18 cellular contexts compared by ENCODE assay signal in the genomic region with DNA sequence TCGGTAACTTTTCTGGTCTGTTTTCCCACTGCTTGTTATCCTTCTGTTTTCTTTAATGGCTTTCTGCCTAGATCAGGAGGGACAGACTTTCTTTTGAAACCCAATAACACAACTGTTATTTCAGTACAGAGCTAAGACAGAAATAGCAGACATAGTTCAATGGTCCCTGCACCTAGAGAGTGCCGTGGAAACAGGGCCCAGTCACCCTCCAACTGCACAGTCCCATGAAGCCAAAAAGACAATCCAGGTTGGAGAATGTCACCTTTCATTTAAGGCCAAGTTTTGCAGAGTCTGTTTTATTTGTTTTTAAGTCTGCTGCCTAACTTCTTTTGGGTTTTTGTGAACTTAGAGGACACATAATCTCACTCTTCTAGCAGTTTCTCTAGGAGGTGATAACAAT. TPM values are rescaled to one million over a fixed set of nuclear protein-coding genes. Genes with fewer than 3 reads are reported as not detected.
DNase-seq lines count a peak whose midpoint lies in the region; ATAC-seq and TF ChIP-seq lines count a peak whose summit lies in the region.
"Had no signal": no experiment of that assay in that cellular context is flagged by ENCODE, and none has a peak within 500 bp of the region (broad histone marks: within the 10 kb centered on the region; RNA-seq: fewer than 3 reads in every experiment).

No MANE protein-coding gene starts in this region.

- no peaks in the 10 kb centered on the region for H3K9me3 ChIP-seq in naive thymus-derived CD4-positive, alpha-beta T cell (ENCODE audit: control insufficient read depth in 2 of 3, low read length in 3 of 3)
- H3K9me3 ChIP-seq in H9 (ENCODE audit: control insufficient read depth, low read depth, low read length) = no peaks in the 10 kb centered on the region
- no peaks in the 10 kb centered on the region for H3K9me3 ChIP-seq in effector memory CD4-positive, alpha-beta T cell (ENCODE audit: control insufficient read depth, low read length)
- H3K9me3 ChIP-seq: pancreas, uterus had no signal

- H2BK120ac ChIP-seq in H9 (ENCODE audit: low read depth, low read length, poor library complexity, severe bottlenecking) = no peak overlapping the region

- H2BK12ac ChIP-seq in H9 (ENCODE audit: insufficient read length, low read depth, low read length) = no peak overlapping the region

- no peak overlapping the region for H3K23ac ChIP-seq in H9 (ENCODE audit: insufficient read length, low read depth, low read length)

- H3K4me3 ChIP-seq in naive thymus-derived CD4-positive, alpha-beta T cell (ENCODE audit: low read length) = no peak overlapping the region
- H3K4me3 ChIP-seq in foreskin fibroblast (ENCODE audit: low read depth in 1 of 2, low read length in 2 of 2) = no peak overlapping the region
- no peak overlapping the region for H3K4me3 ChIP-seq in effector memory CD4-positive, alpha-beta T cell (ENCODE audit: insufficient read depth, low read depth, low read length, poor library complexity, severe bottlenecking)
- H3K4me3 ChIP-seq: pancreas, uterus had no signal

- H3K14ac ChIP-seq in H9 (ENCODE audit: insufficient read depth, low read length) = no peak overlapping the region

- H4K8ac ChIP-seq in H9 (replicated peaks; ENCODE audit: insufficient read length, low read depth, low read length) = no peak overlapping the region

- POLR2A ChIA-PET in naive thymus-derived CD4-positive, alpha-beta T cell (lab: Charles Lee) = no interaction called here

- peaks cover 2% of the 10 kb centered on the region for H4K20me1 ChIP-seq in H9 (ENCODE audit: control insufficient read depth, insufficient read depth, insufficient read length)

- no peak overlapping the region for H4K5ac ChIP-seq in H9 (ENCODE audit: insufficient read length, low read depth, low read length)

- peaks cover 4% of the 10 kb centered on the region; the same call in 1 of the 2 replicates for H3K79me2 ChIP-seq in H9 (ENCODE audit: insufficient read depth, low read length)

- H3K4me3 Mint-ChIP-seq in stimulated activated naive CD8-positive, alpha-beta T cell treated with anti-CD3 and anti-CD28 coated beads, Interleukin-15, Interleukin-2, amounts not matched to agents 100 ng/mL and 50 ng/mL, for 24 hours = peak overlapping the region; percentile 87
- peak overlapping the region; percentile 87 for H3K4me3 Mint-ChIP-seq in activated naive CD8-positive, alpha-beta T cell treated with anti-CD3 and anti-CD28 coated beads, Interleukin-2, amount 50 U/mL, for 24 hours
- H3K4me3 Mint-ChIP-seq in naive thymus-derived CD4-positive, alpha-beta T cell = peak overlapping the region in 3 of 10 donors; percentile 9 to 97 (median 25)
- 0 out of 5 replicates have a peak overlapping the region, but pooled peaks of 1 of the 2 experiments have one; percentile 92 for H3K4me3 Mint-ChIP-seq in H9

- H2BK15ac ChIP-seq in H9 (ENCODE audit: low read depth, low read length) = no peak overlapping the region

- H3K4me1 ChIP-seq in naive thymus-derived CD4-positive, alpha-beta T cell (ENCODE audit: control insufficient read depth in 2 of 2, insufficient read depth in 2 of 2, low read length in 2 of 2) = peaks cover 0 to 5% of the 10 kb centered on the region in 2 donors
- H3K4me1 ChIP-seq in H9 (ENCODE audit: insufficient read depth, low read length) = no peaks in the 10 kb centered on the region
- peaks cover 4% of the 10 kb centered on the region for H3K4me1 ChIP-seq in effector memory CD4-positive, alpha-beta T cell (ENCODE audit: control insufficient read depth, insufficient read depth, low read length, poor library complexity, severe bottlenecking)

- no peak overlapping the region for H2BK20ac ChIP-seq in H9 (ENCODE audit: low read depth, low read length, poor library complexity, severe bottlenecking)

- H2AK5ac ChIP-seq in H9 (ENCODE audit: insufficient read length, low read length) = no peak overlapping the region

- H3K27ac ChIP-seq in naive thymus-derived CD4-positive, alpha-beta T cell (ENCODE audit: low read depth, low read length) = no peak overlapping the region
- no peak overlapping the region for H3K27ac ChIP-seq in H9 (ENCODE audit: insufficient read length, low read depth, low read length)
- H3K27ac ChIP-seq in effector memory CD4-positive, alpha-beta T cell (ENCODE audit: insufficient read depth, low read length, poor library complexity, severe bottlenecking) = no peak overlapping the region
- H3K27ac ChIP-seq: uterus had no signal

- H4K91ac ChIP-seq in H9 (ENCODE audit: insufficient read length, low read depth, low read length) = no peak overlapping the region

- H3K56ac ChIP-seq in H9 (ENCODE audit: insufficient read length, low read depth, low read length) = no peak overlapping the region

- H3K27me3 Mint-ChIP-seq in stimulated activated naive CD8-positive, alpha-beta T cell treated with anti-CD3 and anti-CD28 coated beads, Interleukin-15, Interleukin-2, amounts not matched to agents 100 ng/mL and 50 ng/mL, for 24 hours = no peaks in the 10 kb centered on the region
- H3K27me3 Mint-ChIP-seq in activated naive CD8-positive, alpha-beta T cell treated with anti-CD3 and anti-CD28 coated beads, Interleukin-2, amount 50 U/mL, for 24 hours = no peaks in the 10 kb centered on the region
- H3K27me3 Mint-ChIP-seq in naive thymus-derived CD4-positive, alpha-beta T cell = no peaks in the 10 kb centered on the region
- no peaks in the 10 kb centered on the region for H3K27me3 Mint-ChIP-seq in H9 (ENCODE audit: low read depth)
- H3K27me3 Mint-ChIP-seq: B cell had no signal

- no peak for DNase-seq in stimulated activated naive CD8-positive, alpha-beta T cell treated with anti-CD3 and anti-CD28 coated beads, Interleukin-15, Interleukin-2, amounts not matched to agents 100 U/mL and 50 U/mL, for 24 hours
- DNase-seq in activated naive CD8-positive, alpha-beta T cell treated with anti-CD3 and anti-CD28 coated beads, Interleukin-2, amount 50 U/mL, for 24 hours = no peak
- no peak for DNase-seq in naive thymus-derived CD4-positive, alpha-beta T cell
- DNase-seq in H9 (no peak), foreskin fibroblast (no peak)
- DNase-seq in effector memory CD4-positive, alpha-beta T cell = no peak
- DNase-seq: activated gamma-delta T cell, hypothalamus, pancreas, SW 1271, uterus had no signal

- peaks cover 2% of the 10 kb centered on the region for H3K23me2 ChIP-seq in H9 (ENCODE audit: insufficient read length, low read depth, low read length, poor library complexity, severe bottlenecking)

- peaks cover 54% of the 10 kb centered on the region for H3K36me3 Mint-ChIP-seq in stimulated activated naive CD8-positive, alpha-beta T cell treated with anti-CD3 and anti-CD28 coated beads, Interleukin-15, Interleukin-2, amounts not matched to agents 100 ng/mL and 50 ng/mL, for 24 hours (ENCODE audit: low read depth)
- peaks cover 47% of the 10 kb centered on the region for H3K36me3 Mint-ChIP-seq in activated naive CD8-positive, alpha-beta T cell treated with anti-CD3 and anti-CD28 coated beads, Interleukin-2, amount 50 U/mL, for 24 hours (ENCODE audit: low read depth)
- H3K36me3 Mint-ChIP-seq in naive thymus-derived CD4-positive, alpha-beta T cell = peaks cover 0 to 8% (median 4%) of the 10 kb centered on the region in 5 donors
- H3K36me3 Mint-ChIP-seq in H9 (ENCODE audit: insufficient read depth in 1 of 3, low read depth in 3 of 3) = peaks cover 37 to 56% (median 48%) of the 10 kb centered on the region in 3 experiments

- H3K27ac Mint-ChIP-seq in stimulated activated naive CD8-positive, alpha-beta T cell treated with anti-CD3 and anti-CD28 coated beads, Interleukin-15, Interleukin-2, amounts not matched to agents 100 ng/mL and 50 ng/mL, for 24 hours = peak overlapping the region; percentile 61
- H3K27ac Mint-ChIP-seq in activated naive CD8-positive, alpha-beta T cell treated with anti-CD3 and anti-CD28 coated beads, Interleukin-2, amount 50 U/mL, for 24 hours = peak overlapping the region; percentile 8
- H3K27ac Mint-ChIP-seq in naive thymus-derived CD4-positive, alpha-beta T cell = peak overlapping the region in 5 of 9 donors; percentile 5 to 88 (median 53)
- H3K27ac Mint-ChIP-seq in H9 = peak overlapping the region in 1 of 3 experiments; percentile 54; a peak in 2 of 7 replicates
- H3K27ac Mint-ChIP-seq: B cell had no signal

- no peak for ATAC-seq in stimulated activated naive CD8-positive, alpha-beta T cell treated with anti-CD3 and anti-CD28 coated beads, Interleukin-15, Interleukin-2, amounts not matched to agents 100 U/mL and 50 U/mL, for 24 hours
- ATAC-seq in activated naive CD8-positive, alpha-beta T cell treated with anti-CD3 and anti-CD28 coated beads, Interleukin-2, amount 50 U/mL, for 24 hours = no peak
- no peak for ATAC-seq in naive thymus-derived CD4-positive, alpha-beta T cell
- no peak for ATAC-seq in GM21526 (IDR thresholded peaks at IDR 0.05; ENCODE audit: low FRiP score, unreplicated experiment)
- ATAC-seq: activated CD4-positive, CD25-positive, alpha-beta regulatory T cell treated with anti-CD3 and anti-CD28 coated beads, Interleukin-2, amount 50 U/mL, for 24 hours; esophagus mucosa; pancreas had no signal

- H3K9me3 Mint-ChIP-seq in stimulated activated naive CD8-positive, alpha-beta T cell treated with anti-CD3 and anti-CD28 coated beads, Interleukin-15, Interleukin-2, amounts not matched to agents 100 ng/mL and 50 ng/mL, for 24 hours = no peaks in the 10 kb centered on the region
- H3K9me3 Mint-ChIP-seq in activated naive CD8-positive, alpha-beta T cell treated with anti-CD3 and anti-CD28 coated beads, Interleukin-2, amount 50 U/mL, for 24 hours = no peaks in the 10 kb centered on the region
- no peaks in the 10 kb centered on the region for H3K9me3 Mint-ChIP-seq in naive thymus-derived CD4-positive, alpha-beta T cell
- H3K9me3 Mint-ChIP-seq in H9 = no peaks in the 10 kb centered on the region

- no peak overlapping the region for H3K4me2 ChIP-seq in H9 (ENCODE audit: insufficient read depth, insufficient read length, low read length)

- intact Hi-C loops in naive thymus-derived CD4-positive, alpha-beta T cell (cut with micrococcal nuclease) = no loop called here

- no CpG with 5 or more reads among the region's 2 CpGs for WGBS in H9 (ENCODE audit: extremely low coverage, insufficient read length, low lambda C conversion rate)

- no peak overlapping the region for H3T11ph ChIP-seq in H9 (ENCODE audit: low read length)

- H3K18ac ChIP-seq in H9 (ENCODE audit: insufficient read length, low read depth, low read length) = no peak overlapping the region

- H2AFZ ChIP-seq in H9 (ENCODE audit: low read length) = no peak overlapping the region

- no peak overlapping the region for H3K4ac ChIP-seq in H9 (ENCODE audit: low read depth, low read length)

- H3K36me3 ChIP-seq in naive thymus-derived CD4-positive, alpha-beta T cell (ENCODE audit: control insufficient read depth in 2 of 3, insufficient read depth in 3 of 3, low read length in 3 of 3) = peaks cover 0 to 22% (median 18%) of the 10 kb centered on the region in 3 experiments
- H3K36me3 ChIP-seq in effector memory CD4-positive, alpha-beta T cell (ENCODE audit: control insufficient read depth, insufficient read depth, low read length) = no peaks in the 10 kb centered on the region
- H3K36me3 ChIP-seq: pancreas, uterus had no signal

- H2BK5ac ChIP-seq in H9 (ENCODE audit: insufficient read length, low read length) = no peak overlapping the region

- H3K9ac ChIP-seq in H9 (ENCODE audit: extremely low read depth, insufficient read length, low read length) = no peak overlapping the region

- H3K4me1 Mint-ChIP-seq in stimulated activated naive CD8-positive, alpha-beta T cell treated with anti-CD3 and anti-CD28 coated beads, Interleukin-15, Interleukin-2, amounts not matched to agents 100 ng/mL and 50 ng/mL, for 24 hours (ENCODE audit: low read depth) = peaks cover 44% of the 10 kb centered on the region
- H3K4me1 Mint-ChIP-seq in activated naive CD8-positive, alpha-beta T cell treated with anti-CD3 and anti-CD28 coated beads, Interleukin-2, amount 50 U/mL, for 24 hours = peaks cover 47% of the 10 kb centered on the region
- H3K4me1 Mint-ChIP-seq in naive thymus-derived CD4-positive, alpha-beta T cell = peaks cover 7 to 49% (median 39%) of the 10 kb centered on the region in 7 donors
- peaks cover 9 to 22% of the 10 kb centered on the region in 2 experiments for H3K4me1 Mint-ChIP-seq in H9

- peaks cover 11% of the 10 kb centered on the region for H3K79me1 ChIP-seq in H9 (ENCODE audit: insufficient read depth, low read depth, low read length, poor library complexity, severe bottlenecking)

- CTCF ChIA-PET in naive thymus-derived CD4-positive, alpha-beta T cell (lab: Charles Lee) = interaction anchor here (0.6 kb wide), 1 partner anchor 11 kb away, joined by 4 read pairs; no protein-coding TSS in a partner anchor

- no peaks in the 10 kb centered on the region for H3K27me3 ChIP-seq in naive thymus-derived CD4-positive, alpha-beta T cell (ENCODE audit: control insufficient read depth in 2 of 2, insufficient read depth in 2 of 2, low read length in 2 of 2)
- H3K27me3 ChIP-seq in H9 (ENCODE audit: insufficient read depth, low read length) = no peaks in the 10 kb centered on the region
- no peaks in the 10 kb centered on the region for H3K27me3 ChIP-seq in effector memory CD4-positive, alpha-beta T cell (replicated peaks; ENCODE audit: control insufficient read depth, insufficient read depth, low read length, poor library complexity, severe bottlenecking)
- H3K27me3 ChIP-seq: pancreas, uterus had no signal

- no peak for TF ChIP-seq CTCF in H9 (conservative IDR thresholded peaks at IDR 0.05)
- TF ChIP-seq CTCF in foreskin fibroblast (IDR thresholded peaks at IDR 0.05; ENCODE audit: low read depth, low read length) = no peak

RNA-seq across cellular contexts. Expression of a gene that starts 2.5 kb away (rescaled TPM):
- 10 to 100 TPM in 3 of 5 experiments, 1 to 10 TPM in 2; 5.0 to 37.9 (median 11.8) TPM for total RNA-seq in naive thymus-derived CD4-positive, alpha-beta T cell
- polyA plus RNA-seq in naive thymus-derived CD4-positive, alpha-beta T cell = 10 to 100 TPM; 17.8 to 25.9 TPM
- total RNA-seq in H9 (2021) = 77.6 and 78.2 TPM in 2 replicates

RNA-seq across cellular contexts. Expression of a gene that starts 2.7 kb away (rescaled TPM):
- total RNA-seq in naive thymus-derived CD4-positive, alpha-beta T cell = 10 to 100 TPM; 12.5 to 26.3 (median 23.5) TPM
- polyA plus RNA-seq in naive thymus-derived CD4-positive, alpha-beta T cell = 10 to 100 TPM in 1 of 2 donors, 1 to 10 TPM in 1; 8.4 to 18.6 TPM
- total RNA-seq in H9 (2021) = 17.1 and 18.4 TPM in 2 replicates

RNA-seq across cellular contexts. Expression of a gene that starts 19.6 kb away (rescaled TPM):
- total RNA-seq in naive thymus-derived CD4-positive, alpha-beta T cell = not detected
- polyA plus RNA-seq in naive thymus-derived CD4-positive, alpha-beta T cell = under 1 TPM; 0.29 to 0.50 TPM
- 0.24 TPM in 1 of 2 replicates, not detected in the other for total RNA-seq in H9 (2021)
- total RNA-seq: B cell, cardiac septum, esophagus mucosa, lung microvascular endothelial cell, pancreas had no signal
- polyA plus RNA-seq: pancreas had no signal

RNA-seq across cellular contexts. Expression of a gene that starts 41.1 kb away (rescaled TPM):
- total RNA-seq in naive thymus-derived CD4-positive, alpha-beta T cell = under 1 TPM in 1 of 5 experiments, not detected in 4; 0.41 TPM
- not detected for polyA plus RNA-seq in naive thymus-derived CD4-positive, alpha-beta T cell
- total RNA-seq in H9 (2021) = 0.63 and 1.1 TPM in 2 replicates
- total RNA-seq: cardiac septum, esophagus mucosa had no signal

RNA-seq across cellular contexts. Expression of a gene that starts 47.4 kb away (rescaled TPM):
- 100 to 1,000 TPM in 1 of 5 experiments, 10 to 100 TPM in 4; 58.6 to 111 (median 66.8) TPM for total RNA-seq in naive thymus-derived CD4-positive, alpha-beta T cell
- polyA plus RNA-seq in naive thymus-derived CD4-positive, alpha-beta T cell = 10 to 100 TPM; 72.4 to 79.4 TPM
- total RNA-seq in H9 (2021) = 107 and 112 TPM in 2 replicates
